12 cellular contexts compared by ENCODE assay signal in the genomic region with DNA sequence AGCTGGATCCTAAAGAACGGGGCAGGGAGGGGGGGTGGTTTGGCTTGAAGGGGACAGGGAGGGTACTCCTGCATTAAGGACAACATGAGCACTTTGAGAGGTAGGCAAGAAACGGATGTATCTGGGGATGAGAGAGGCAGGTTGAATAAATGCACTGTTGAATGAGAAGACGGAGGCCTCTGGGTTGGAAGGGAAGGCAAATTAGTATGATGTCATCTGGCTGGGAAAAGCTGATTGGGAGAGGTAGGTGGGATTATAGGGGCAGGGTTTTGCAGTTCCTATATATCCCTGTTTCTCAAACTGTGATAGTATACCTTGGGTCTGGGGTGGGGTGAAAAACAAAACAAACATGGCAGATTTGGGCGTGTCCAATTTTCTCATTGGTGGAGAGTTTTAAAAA. TPM values are rescaled to one million over a fixed set of nuclear protein-coding genes. Genes with fewer than 3 reads are reported as not detected.
"Had no signal": no experiment of that assay in that cellular context is flagged by ENCODE, and none has a peak within 500 bp of the region (broad histone marks: within the 10 kb centered on the region; RNA-seq: fewer than 3 reads in every experiment).

No MANE protein-coding gene starts in this region.

- ATAC-seq: GM23338, HCT116 had no signal

- H3K4me3 ChIP-seq: GM23248, GM23338, HAP-1 had no signal

- H3K36me3 ChIP-seq: HAP-1 had no signal

- H3K9ac ChIP-seq: GM23248 had no signal

- H3K27ac ChIP-seq: GM23248 had no signal

- H3K4me2 ChIP-seq: GM23338 had no signal

- H3K4me1 ChIP-seq: HAP-1 had no signal

- FAIRE-seq: H1, H54 had no signal

- H2AFZ ChIP-seq: GM23248, GM23338 had no signal

- H3K9me3 ChIP-seq: HAP-1 had no signal

- DNase-seq: GM23248, GOT3, H7, H9, HCEC 1CT, HFFc6 had no signal

RNA-seq across cellular contexts. Expression of a gene that starts 44.6 kb away (rescaled TPM):
- total RNA-seq: H4, HFFc6 had no signal
